In the genomic region with DNA sequence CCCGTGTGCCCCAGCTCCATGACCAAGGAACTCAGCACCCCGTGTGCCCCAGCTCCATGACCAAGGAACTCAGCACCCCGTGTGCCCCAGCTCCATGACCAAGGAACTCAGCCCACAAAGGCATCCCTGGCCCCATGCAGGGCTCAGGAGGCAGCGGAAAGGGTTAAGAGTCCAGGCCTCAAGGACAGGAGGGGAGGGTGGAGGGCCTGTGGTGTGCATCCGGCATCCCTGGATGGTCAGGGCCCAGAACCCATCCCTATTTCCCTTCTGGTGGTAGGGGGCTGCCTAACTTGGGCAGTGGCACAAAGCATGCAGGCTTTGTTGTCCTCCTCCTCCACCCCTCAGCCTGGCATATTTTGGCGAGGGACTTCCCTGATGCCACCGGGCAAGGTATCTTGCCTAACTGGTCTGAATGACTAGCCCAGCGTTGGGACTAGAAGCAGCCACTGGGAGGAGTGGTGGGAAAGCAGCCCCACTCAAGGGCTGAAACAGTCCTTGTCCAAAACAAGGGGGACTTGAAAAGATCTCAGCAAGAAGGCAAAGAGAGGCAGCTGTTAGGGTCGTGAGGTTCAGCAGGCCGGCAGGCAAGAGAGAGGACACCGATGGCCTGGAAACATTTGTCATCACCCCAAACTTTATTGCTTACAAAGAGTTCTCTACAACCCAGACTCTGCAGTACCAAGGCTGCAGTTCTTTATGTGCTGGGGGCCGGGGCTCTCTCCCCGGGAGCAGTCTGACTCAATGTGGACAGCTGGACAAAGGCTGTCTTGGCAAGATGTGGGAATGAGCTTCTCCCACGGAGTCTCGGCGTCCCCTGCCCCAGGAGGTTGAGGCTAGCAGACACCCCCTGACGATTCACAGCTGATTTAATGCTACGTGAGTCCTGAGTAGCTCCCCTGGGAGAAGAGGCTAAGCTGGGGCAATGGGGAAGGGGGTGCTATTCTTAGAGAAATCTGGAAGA, we compare ENCODE assay signal across 10 cellular contexts. TPM values are rescaled to one million over a fixed set of nuclear protein-coding genes. Genes with fewer than 3 reads are reported as not detected.
DNase-seq lines count a peak whose midpoint lies in the region; ATAC-seq and TF ChIP-seq lines count a peak whose summit lies in the region.
"Had no signal": no experiment of that assay in that cellular context is flagged by ENCODE, and none has a peak within 500 bp of the region (broad histone marks: within the 10 kb centered on the region; RNA-seq: fewer than 3 reads in every experiment).

No MANE protein-coding gene starts in this region.

- WGBS in psoas muscle, 3 donors = 30 to 52% (median 34%) methylated on average over 18 of the region's 18 CpGs

- no peaks in the 10 kb centered on the region for H3K9me3 ChIP-seq in psoas muscle
- H3K9me3 ChIP-seq: SK-N-SH had no signal

- H3K36me3 ChIP-seq in psoas muscle (ENCODE audit: insufficient read depth in 1 of 2, low read depth in 1 of 2) = peaks cover 10 to 55% of the 10 kb centered on the region in 2 donors

- H3K4me1 ChIP-seq in psoas muscle = peaks cover 71% of the 10 kb centered on the region

- DNase-seq in activated B cell treated with CpG ODN at 0.5 μM for 24 hours (no peak), foreskin fibroblast (peak; percentile 45 to 75), psoas muscle (no peak), middle frontal gyrus (ENCODE audit: extremely low spot score, low spot score) (no peak)
- no peak for DNase-seq in stimulated activated CD4-positive, alpha-beta T cell treated with anti-CD3 and anti-CD28 coated beads, Interleukin-12 subunit alpha, Interleukin-12 subunit beta, amount 100 ng/mL, for 4 hours
- no peak for DNase-seq in activated CD4-positive, CD25-positive, alpha-beta regulatory T cell treated with anti-CD3 and anti-CD28 coated beads, Interleukin-2, amount 50 U/mL, for 72 hours

- no peaks in the 10 kb centered on the region for H3K27me3 Mint-ChIP-seq in activated B cell treated with CpG ODN at 0.5 μM for 24 hours

- intact Hi-C loops in activated B cell treated with CpG ODN at 0.5 μM for 24 hours (cut with micrococcal nuclease) = loop anchor here (1.0 kb wide), 1 partner anchor 15 kb away; no protein-coding TSS in a partner anchor
- intact Hi-C loops in psoas muscle (cut with DNase I) = loop anchor here (5.0 to 10.0 kb wide), 2 partner anchors 52 to 120 kb away; a partner anchor contains a TSS

- H3K9me3 Mint-ChIP-seq in activated B cell treated with CpG ODN at 0.5 μM for 24 hours = no peaks in the 10 kb centered on the region

- ATAC-seq in activated B cell treated with CpG ODN at 0.5 μM for 24 hours (ENCODE audit: low read depth) (peak; percentile 6), psoas muscle (peak in 2 of 4 donors; percentile 22 to 26), GM19463 (IDR thresholded peaks at IDR 0.05; ENCODE audit: unreplicated experiment) (no peak)

- H3K36me3 Mint-ChIP-seq in activated B cell treated with CpG ODN at 0.5 μM for 24 hours (ENCODE audit: low read depth) = peaks cover 47% of the 10 kb centered on the region

- peak overlapping the region; percentile 86 for H3K4me3 Mint-ChIP-seq in activated B cell treated with CpG ODN at 0.5 μM for 24 hours

- peak overlapping the region; percentile 39 for H3K27ac ChIP-seq in psoas muscle

- H3K4me1 Mint-ChIP-seq in activated B cell treated with CpG ODN at 0.5 μM for 24 hours = peaks cover 17% of the 10 kb centered on the region

- H3K27ac Mint-ChIP-seq in activated B cell treated with CpG ODN at 0.5 μM for 24 hours = peak overlapping the region; percentile 66

- CTCF ChIA-PET in activated B cell treated with CpG ODN at 0.5 μM for 24 hours (lab: Charles Lee) = interaction anchor here (1.0 to 1.4 kb wide), 2 partner anchors 14 to 123 kb away, joined by 4 to 5 read pairs; no protein-coding TSS in a partner anchor

- POLR2A ChIA-PET in activated B cell treated with CpG ODN at 0.5 μM for 24 hours (lab: Charles Lee) = interaction anchor here (0.6 to 1.8 kb wide), 5 partner anchors 14 to 123 kb away, joined by 3 to 5 read pairs (median 3); no protein-coding TSS in a partner anchor

- TF ChIP-seq POLR2A in GM19193 (IDR thresholded peaks at IDR 0.05; ENCODE audit: extremely low read depth, insufficient read depth, insufficient read length) = peak; percentile 5

- TF ChIP-seq CTCF in activated B cell treated with CpG ODN at 0.5 μM for 24 hours (IDR thresholded peaks at IDR 0.05) = no peak
- TF ChIP-seq CTCF in foreskin fibroblast (IDR thresholded peaks at IDR 0.05; ENCODE audit: low read depth, low read length) = peak; percentile 4
- no peak for TF ChIP-seq CTCF in psoas muscle (IDR thresholded peaks at IDR 0.05)

- peak overlapping the region in 1 of 2 donors; percentile 40 for H3K4me3 ChIP-seq in foreskin fibroblast (ENCODE audit: low read depth in 1 of 2, low read length in 2 of 2)
- H3K4me3 ChIP-seq in psoas muscle = peak overlapping the region; percentile 68

- H3K27me3 ChIP-seq in psoas muscle (ENCODE audit: insufficient read depth in 3 of 3, low read length in 2 of 3) = no peaks in the 10 kb centered on the region

RNA-seq across cellular contexts. Expression of a gene that starts 0.9 kb away (rescaled TPM):
- total RNA-seq in activated B cell treated with CpG ODN at 0.5 μM for 24 hours = 0.27 and 0.39 TPM in 2 replicates
- total RNA-seq in psoas muscle = under 1 TPM in 1 of 4 donors, not detected in 3; 0.11 TPM
- polyA plus RNA-seq in psoas muscle = not detected
- total RNA-seq: liver had no signal
- polyA plus RNA-seq: liver, SK-N-SH had no signal

RNA-seq across cellular contexts. Expression of a gene that starts 41.1 kb away (rescaled TPM):
- total RNA-seq in activated B cell treated with CpG ODN at 0.5 μM for 24 hours = 310 and 351 TPM in 2 replicates
- 1 to 10 TPM; 5.4 to 6.5 (median 6.0) TPM for total RNA-seq in psoas muscle
- 1 to 10 TPM; 1.8 to 2.4 (median 2.3) TPM for polyA plus RNA-seq in psoas muscle

RNA-seq across cellular contexts. Expression of a gene that starts 54.0 kb away (rescaled TPM):
- 81.2 and 88.6 TPM in 2 replicates for total RNA-seq in activated B cell treated with CpG ODN at 0.5 μM for 24 hours
- 10 to 100 TPM; 21.8 to 53.5 (median 30.1) TPM for total RNA-seq in psoas muscle
- polyA plus RNA-seq in psoas muscle = 10 to 100 TPM; 12.4 to 28.1 (median 24.6) TPM

Comparison
In these comparisons a context has a peak if more than half of its experiments do, and no peak if none do; other contexts are left out.
1. DNase-seq: peak in foreskin fibroblast (2 of 2); none in activated B cell treated with CpG ODN at 0.5 μM for 24 hours (single experiment), psoas muscle (0 of 2), stimulated activated CD4-positive, alpha-beta T cell treated with anti-CD3 and anti-CD28 coated beads, Interleukin-12 subunit alpha, Interleukin-12 subunit beta, amount 100 ng/mL, for 4 hours (single experiment), middle frontal gyrus (single experiment) and activated CD4-positive, CD25-positive, alpha-beta regulatory T cell treated with anti-CD3 and anti-CD28 coated beads, Interleukin-2, amount 50 U/mL, for 72 hours (single experiment).
2. RNA of a gene that starts 41.1 kb away (total RNA-seq): 310 to 351 TPM in activated B cell treated with CpG ODN at 0.5 μM for 24 hours; 5.4 to 6.5 TPM in psoas muscle; every median in the first group is over 10 times any median in the second.